8 cellular contexts compared by ENCODE assay signal in the genomic region with DNA sequence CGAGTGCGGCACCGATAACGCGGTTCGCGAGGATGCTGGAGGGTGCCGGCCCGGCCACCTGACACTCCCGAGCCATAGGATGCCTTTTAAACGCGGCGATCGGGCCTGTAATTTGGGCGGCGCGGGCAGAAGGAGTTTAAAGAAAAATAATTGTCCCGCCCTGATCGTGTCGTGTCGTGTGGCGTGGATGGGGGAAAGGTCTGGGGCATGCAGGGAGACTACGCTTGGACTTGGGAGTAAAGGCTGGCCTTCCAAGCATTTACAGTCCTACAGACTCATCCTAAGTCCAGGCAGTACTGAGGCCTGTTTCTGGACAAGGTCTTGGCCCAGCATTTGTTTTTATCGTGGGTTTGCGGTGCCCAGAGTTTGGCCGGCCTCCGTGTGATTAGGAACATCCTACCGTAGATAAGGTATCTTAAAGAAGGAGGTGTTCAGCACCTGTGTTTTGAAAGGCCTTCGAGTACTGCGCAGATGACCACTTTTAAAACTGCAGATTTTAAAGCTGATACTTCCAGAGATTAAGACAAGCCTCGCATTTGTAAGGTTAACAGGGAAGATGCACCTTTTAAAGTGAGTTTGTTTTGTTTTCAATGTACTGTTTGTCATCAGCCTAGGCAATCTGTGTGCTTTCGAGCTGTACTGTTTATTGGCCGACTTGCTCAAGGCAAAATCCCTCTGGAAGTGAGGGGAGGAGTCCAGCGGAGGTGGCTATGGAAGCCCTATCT. TPM values are rescaled to one million over a fixed set of nuclear protein-coding genes. Genes with fewer than 3 reads are reported as not detected.
DNase-seq lines count a peak whose midpoint lies in the region; ATAC-seq and TF ChIP-seq lines count a peak whose summit lies in the region.

No MANE protein-coding gene starts in this region.

- peaks cover 38% of the 10 kb centered on the region for H3K4me1 Mint-ChIP-seq in T-helper 2 cell treated with Interferon-gamma antibody and Interleukin-4, amounts not matched to agents 5 μg/mL and 100 μg/mL, for 36 hours (ENCODE audit: low read depth)
- H3K4me1 Mint-ChIP-seq in effector memory CD8-positive, alpha-beta T cell (ENCODE audit: low read depth in 2 of 2): peaks cover 24 to 32% of the 10 kb centered on the region in 2 donors

- ATAC-seq in activated CD4-positive, CD25-positive, alpha-beta regulatory T cell treated with anti-CD3 and anti-CD28 coated beads, Interleukin-2, amount 50 U/mL, for 24 hours: no peak
- no peak for ATAC-seq in effector memory CD8-positive, alpha-beta T cell (replicated peaks)
- peak in 1 of 2 donors; percentile 48 for ATAC-seq in upper lobe of left lung (ENCODE audit: low FRiP score in 2 of 2)

- H3K9me3 ChIP-seq in upper lobe of left lung: no peaks in the 10 kb centered on the region

- H3K27ac Mint-ChIP-seq in T-helper 2 cell treated with Interferon-gamma antibody and Interleukin-4, amounts not matched to agents 5 μg/mL and 100 μg/mL, for 36 hours: peak overlapping the region; percentile 88
- H3K27ac Mint-ChIP-seq in effector memory CD8-positive, alpha-beta T cell: peak overlapping the region; percentile 90 to 93

- no peak for TF ChIP-seq CTCF in NB4 (IDR thresholded peaks at IDR 0.05; ENCODE audit: low read depth, low read length)
- TF ChIP-seq CTCF in upper lobe of left lung (IDR thresholded peaks at IDR 0.05): no peak

- H3K36me3 Mint-ChIP-seq in T-helper 2 cell treated with Interferon-gamma antibody and Interleukin-4, amounts not matched to agents 5 μg/mL and 100 μg/mL, for 36 hours (ENCODE audit: low read depth): peaks cover 46% of the 10 kb centered on the region
- H3K36me3 Mint-ChIP-seq in effector memory CD8-positive, alpha-beta T cell (ENCODE audit: insufficient read depth): peaks cover 21% of the 10 kb centered on the region

- H3K27me3 ChIP-seq in upper lobe of left lung: no peaks in the 10 kb centered on the region

- H3K4me3 ChIP-seq in NB4 (ENCODE audit: low read depth, low read length) (peak overlapping the region; percentile 99), upper lobe of left lung (peak overlapping the region; percentile 26 to 97 (median 88))

- peaks cover 6 to 29% (median 20%) of the 10 kb centered on the region in 4 donors for H3K4me1 ChIP-seq in upper lobe of left lung

- H3K36me3 ChIP-seq in upper lobe of left lung: no peaks in the 10 kb centered on the region

- 1 to 3% methylated on average over 31 to 34 of the region's 34 CpGs for WGBS in upper lobe of left lung, 2 donors

- TF ChIP-seq EP300 in upper lobe of left lung (IDR thresholded peaks at IDR 0.05): peak in 1 of 4 donors; percentile 6

- TF ChIP-seq POLR2A in NB4 (IDR thresholded peaks at IDR 0.05; ENCODE audit: extremely low read depth, insufficient read length) (no peak), upper lobe of left lung (IDR thresholded peaks at IDR 0.05) (peak in 2 of 4 donors; percentile 30 to 57)

- peak; percentile 40 for DNase-seq in activated CD4-positive, CD25-positive, alpha-beta regulatory T cell treated with anti-CD3 and anti-CD28 coated beads, Interleukin-2, amount 50 U/mL, for 72 hours
- peak; percentile 66 for DNase-seq in NB4 (ENCODE audit: low read depth)
- DNase-seq in T-helper 2 cell treated with Interferon-gamma antibody and Interleukin-4, amounts not matched to agents 5 μg/mL and 100 μg/mL, for 36 hours (ENCODE audit: low spot score): no peak
- peak in 1 of 3 experiments; percentile 9 for DNase-seq in effector memory CD8-positive, alpha-beta T cell
- DNase-seq in medulla oblongata (ENCODE audit: extremely low spot score): peak; percentile 21
- DNase-seq in upper lobe of left lung: peak in 1 of 2 donors; percentile 55
- DNase-seq in effector CD4-positive, alpha-beta T cell: no peak

- no peaks in the 10 kb centered on the region for H3K9me3 Mint-ChIP-seq in T-helper 2 cell treated with Interferon-gamma antibody and Interleukin-4, amounts not matched to agents 5 μg/mL and 100 μg/mL, for 36 hours
- no peaks in the 10 kb centered on the region for H3K9me3 Mint-ChIP-seq in effector memory CD8-positive, alpha-beta T cell

- peak overlapping the region; percentile 83 to 94 (median 93) for H3K27ac ChIP-seq in upper lobe of left lung

- peak overlapping the region; percentile 98 for H3K4me3 Mint-ChIP-seq in T-helper 2 cell treated with Interferon-gamma antibody and Interleukin-4, amounts not matched to agents 5 μg/mL and 100 μg/mL, for 36 hours
- peak overlapping the region; percentile 83 to 98 for H3K4me3 Mint-ChIP-seq in effector memory CD8-positive, alpha-beta T cell

- H3K27me3 Mint-ChIP-seq in T-helper 2 cell treated with Interferon-gamma antibody and Interleukin-4, amounts not matched to agents 5 μg/mL and 100 μg/mL, for 36 hours (ENCODE audit: low read depth): no peaks in the 10 kb centered on the region
- no peaks in the 10 kb centered on the region for H3K27me3 Mint-ChIP-seq in effector memory CD8-positive, alpha-beta T cell

RNA-seq across cellular contexts. Expression of gene WEE1, which starts 1.5 kb away (rescaled TPM):
- total RNA-seq in upper lobe of left lung: 10 to 100 TPM in 5 of 6 donors, 1 to 10 TPM in 1; 9.2 to 47.1 (median 13.4) TPM

Comparison
In these comparisons a context has a peak if more than half of its experiments do, and no peak if none do; other contexts are left out.
1. DNase-seq: peak in activated CD4-positive, CD25-positive, alpha-beta regulatory T cell treated with anti-CD3 and anti-CD28 coated beads, Interleukin-2, amount 50 U/mL, for 72 hours (single experiment), NB4 (single experiment) and medulla oblongata (single experiment); none in T-helper 2 cell treated with Interferon-gamma antibody and Interleukin-4, amounts not matched to agents 5 μg/mL and 100 μg/mL, for 36 hours (single experiment) and effector CD4-positive, alpha-beta T cell (single experiment).